26 cellular contexts compared by ENCODE assay signal in genomic region chr1:247908761-247909160, GRCh38. TPM values are rescaled to one million over a fixed set of nuclear protein-coding genes. Genes with fewer than 3 reads are reported as not detected.
"Had no signal": no experiment of that assay in that cellular context is flagged by ENCODE, and none has a peak within 500 bp of the region (broad histone marks: within the 10 kb centered on the region; RNA-seq: fewer than 3 reads in every experiment).

No MANE protein-coding gene starts in this region.

- H3K4me3 Mint-ChIP-seq: activated T-cell treated with anti-CD3 and anti-CD28 coated beads, Interleukin-2, amount 50 U/mL, for 24 hours; T-helper 17 cell; WTC11 had no signal

- ATAC-seq: activated CD8-positive, alpha-beta T cell treated with anti-CD3 and anti-CD28 coated beads, Interleukin-2, amount 10 ng/mL, durations not matched to agents 7 days and 5 days; activated naive CD4-positive, alpha-beta T cell treated with anti-CD3 and anti-CD28 coated beads, Interleukin-2, amount 50 U/mL, for 72 hours; T-helper 17 cell; WTC11 had no signal

- H3K27me3 Mint-ChIP-seq: activated T-cell treated with anti-CD3 and anti-CD28 coated beads, Interleukin-2, amount 50 U/mL, for 24 hours; T-helper 17 cell had no signal

- FAIRE-seq: RCC 7860 had no signal

- DNase-seq: activated CD4-positive, alpha-beta T cell treated with anti-CD3 and anti-CD28 coated beads for 48 hours; activated CD4-positive, alpha-beta T cell treated with anti-CD3 and anti-CD28 coated beads, Interleukin-2, amount 50 U/mL, for 4 hours; activated CD4-positive, CD25-positive, alpha-beta regulatory T cell treated with anti-CD3 and anti-CD28 coated beads, Interleukin-2, amount 50 U/mL, for 72 hours; activated CD8-positive, alpha-beta memory T cell treated with anti-CD3 and anti-CD28 coated beads, Interleukin-2, amount 50 U/mL, for 48 hours; activated CD8-positive, alpha-beta T cell treated with anti-CD3 and anti-CD28 coated beads, Interleukin-2, amount 10 ng/mL, durations not matched to agents 7 days and 5 days; activated effector memory CD4-positive, alpha-beta T cell treated with anti-CD3 and anti-CD28 coated beads, Interleukin-2, amount 50 U/mL, for 16 hours; activated naive CD4-positive, alpha-beta T cell treated with Interleukin-2 at 50 U/mL for 16 hours; activated T-cell treated with anti-CD3 and anti-CD28 coated beads, Interleukin-2, amount 50 U/mL, for 24 hours; anterior cingulate cortex; KG1; NCI-H1092; NCI-H1417; NCI-H1694 treated with DMSO at 0.1 percent for 48 hours; NCI-H2029 treated with DMSO at 0.1 percent for 48 hours; NCI-H446; NCI-H524; SIG-M5; T-helper 17 cell; T-helper 9 cell had no signal

- H3K27ac Mint-ChIP-seq: activated CD8-positive, alpha-beta T cell treated with anti-CD3 and anti-CD28 coated beads, Interleukin-2, amount 10 ng/mL, durations not matched to agents 7 days and 5 days; activated naive CD4-positive, alpha-beta T cell treated with anti-CD3 and anti-CD28 coated beads, Interleukin-2, amount 50 U/mL, for 72 hours; activated T-cell treated with anti-CD3 and anti-CD28 coated beads, Interleukin-2, amount 50 U/mL, for 24 hours had no signal

RNA-seq across cellular contexts. Expression of gene OR2T8, which starts 11.3 kb away (rescaled TPM):
- total RNA-seq: activated CD8-positive, alpha-beta T cell treated with anti-CD3 and anti-CD28 coated beads, Interleukin-2, amount 10 ng/mL, durations not matched to agents 7 days and 5 days; activated naive CD4-positive, alpha-beta T cell treated with anti-CD3 and anti-CD28 coated beads, Interleukin-2, amount 50 U/mL, for 72 hours; cardiac septum; LHCN-M2; MCF 10A; WTC11 had no signal
- polyA plus RNA-seq: adipose tissue had no signal

RNA-seq across cellular contexts. Expression of gene OR2W3, which starts 13.4 kb away (rescaled TPM):
- total RNA-seq: activated CD8-positive, alpha-beta T cell treated with anti-CD3 and anti-CD28 coated beads, Interleukin-2, amount 10 ng/mL, durations not matched to agents 7 days and 5 days; activated naive CD4-positive, alpha-beta T cell treated with anti-CD3 and anti-CD28 coated beads, Interleukin-2, amount 50 U/mL, for 72 hours; cardiac septum; LHCN-M2; MCF 10A had no signal

RNA-seq across cellular contexts. Expression of gene OR2AJ1, which starts 15.9 kb away (rescaled TPM):
- total RNA-seq: activated CD8-positive, alpha-beta T cell treated with anti-CD3 and anti-CD28 coated beads, Interleukin-2, amount 10 ng/mL, durations not matched to agents 7 days and 5 days; activated naive CD4-positive, alpha-beta T cell treated with anti-CD3 and anti-CD28 coated beads, Interleukin-2, amount 50 U/mL, for 72 hours; cardiac septum; LHCN-M2; MCF 10A; WTC11 had no signal
- polyA plus RNA-seq: adipose tissue had no signal

RNA-seq across cellular contexts. Expression of gene OR2L8, which starts 39.9 kb away (rescaled TPM):
- total RNA-seq: cardiac septum, LHCN-M2, MCF 10A, WTC11 had no signal
- polyA plus RNA-seq: adipose tissue had no signal

RNA-seq across cellular contexts. Expression of gene TRIM58, which starts 51.8 kb away (rescaled TPM):
- total RNA-seq: LHCN-M2, MCF 10A had no signal
